ENCODE assay signal across 22 cellular contexts in the genomic region with DNA sequence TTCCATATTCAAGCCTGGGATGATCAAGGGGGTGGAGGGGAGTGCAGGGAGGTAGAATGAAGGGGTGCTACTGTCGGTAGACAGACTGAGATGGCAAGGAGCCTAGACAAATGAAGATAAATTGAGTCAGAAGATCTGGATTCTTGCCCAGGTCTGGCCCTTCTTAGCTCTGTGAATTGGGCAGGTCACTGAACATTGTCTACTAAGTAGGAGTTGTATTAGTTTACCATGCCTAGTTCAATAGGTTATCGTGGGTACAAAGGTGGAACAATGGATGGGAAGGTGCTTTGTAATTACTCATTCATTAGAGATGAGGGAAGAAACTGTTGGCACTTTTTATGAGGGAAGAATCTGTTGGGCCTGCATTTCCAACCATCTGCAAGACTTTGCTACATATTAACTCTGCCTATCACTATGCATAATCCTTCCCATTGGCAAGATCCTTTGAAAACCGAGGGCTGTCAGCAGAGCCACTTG.
DNase-seq lines count a peak whose midpoint lies in the region; ATAC-seq and TF ChIP-seq lines count a peak whose summit lies in the region.
"Had no signal": no experiment of that assay in that cellular context is flagged by ENCODE, and none has a peak within 500 bp of the region (broad histone marks: within the 10 kb centered on the region; RNA-seq: fewer than 3 reads in every experiment).

No MANE protein-coding gene starts in this region.

- no peaks in the 10 kb centered on the region for H3K4me1 Mint-ChIP-seq in activated T-cell treated with anti-CD3 and anti-CD28 coated beads, Interleukin-2, amount 50 U/mL, for 72 hours (ENCODE audit: low read depth)
- H3K4me1 Mint-ChIP-seq: activated CD4-positive, alpha-beta T cell treated with anti-CD3 and anti-CD28 coated beads for 36 hours; naive thymus-derived CD4-positive, alpha-beta T cell had no signal

- CTCF ChIA-PET in PC-3 (lab: Charles Lee): no interaction called here

- no peaks in the 10 kb centered on the region for H3K9me2 ChIP-seq in PC-3 (replicated peaks; ENCODE audit: low read length)
- H3K9me2 ChIP-seq: SK-N-SH had no signal

- no peaks in the 10 kb centered on the region for H3K9me3 ChIP-seq in PC-3 (ENCODE audit: low read length)
- H3K9me3 ChIP-seq: SK-N-SH, testis had no signal

- H3F3A ChIP-seq in PC-3 (ENCODE audit: low read length, unreplicated experiment): no peaks in the 10 kb centered on the region

- DNase-seq in Caki2 (ENCODE audit: low read depth) (peak; percentile 95), PC-3 (peak; percentile 35), mucosa of gallbladder (ENCODE audit: low spot score) (peak; percentile 82), UCSD-AML1 (lab: John Stamatoyannopoulos, UW; ENCODE audit: unreplicated experiment) (no peak)
- no peak for DNase-seq in activated effector memory CD4-positive, alpha-beta T cell treated with anti-CD3 and anti-CD28 coated beads, Interleukin-2, amount 50 U/mL, for 16 hours
- no peak for DNase-seq in activated T-cell treated with anti-CD3 and anti-CD28 coated beads, Interleukin-2, amount 50 U/mL, for 72 hours
- DNase-seq: activated CD4-positive, alpha-beta T cell treated with anti-CD3 and anti-CD28 coated beads for 36 hours; activated naive CD4-positive, alpha-beta T cell treated with Interleukin-2 at 50 U/mL for 16 hours; anterior cingulate cortex; DMS 273 treated with DMSO at 0.1 percent for 48 hours; naive thymus-derived CD4-positive, alpha-beta T cell; NCI-H1105 treated with DMSO at 0.1 percent for 48 hours; NCI-H2171; NCI-H774; SK-N-SH; spleen; T-helper 9 cell; testis had no signal

- no peak overlapping the region for H3K27ac Mint-ChIP-seq in activated T-cell treated with anti-CD3 and anti-CD28 coated beads, Interleukin-2, amount 50 U/mL, for 72 hours
- H3K27ac Mint-ChIP-seq: activated CD4-positive, alpha-beta T cell treated with anti-CD3 and anti-CD28 coated beads for 36 hours; naive thymus-derived CD4-positive, alpha-beta T cell had no signal

- intact Hi-C loops in PC-3 (cut with micrococcal nuclease): no loop called here

- no peaks in the 10 kb centered on the region for H4K20me1 ChIP-seq in PC-3 (ENCODE audit: low read length)
- H4K20me1 ChIP-seq: BLaER1 treated with 17β-estradiol and CSF1 and Interleukin-3, amounts not matched to agents 10 nM and 100 nM had no signal

- no TSS peak for BruUV-seq in PC-3 (replicated peaks; lab: Mats Ljungman, UMichigan)

- no peaks in the 10 kb centered on the region for H3K36me3 ChIP-seq in PC-3 (ENCODE audit: low read depth, low read length)
- H3K36me3 ChIP-seq: spleen had no signal

- H3K36me3 Mint-ChIP-seq in activated T-cell treated with anti-CD3 and anti-CD28 coated beads, Interleukin-2, amount 50 U/mL, for 72 hours (ENCODE audit: insufficient read depth in 2 of 2): no peaks in the 10 kb centered on the region
- H3K36me3 Mint-ChIP-seq: naive thymus-derived CD4-positive, alpha-beta T cell had no signal

- no peak for TF ChIP-seq CTCF in PC-3 (conservative IDR thresholded peaks at IDR 0.05; ENCODE audit: low read depth, low read length)

- POLR2A ChIA-PET in PC-3 (lab: Charles Lee; ENCODE audit: unreplicated experiment): interaction anchor here (0.6 kb wide), 1 partner anchor 98 kb away, joined by 3 read pairs; no protein-coding TSS in a partner anchor

- H3K27me3 Mint-ChIP-seq in activated T-cell treated with anti-CD3 and anti-CD28 coated beads, Interleukin-2, amount 50 U/mL, for 72 hours (ENCODE audit: low read depth): no peaks in the 10 kb centered on the region

- H3K4me1 ChIP-seq in PC-3 (ENCODE audit: insufficient read depth, low read length): peaks cover 28% of the 10 kb centered on the region; the same call in 1 of the 2 replicates
- H3K4me1 ChIP-seq: BLaER1 treated with 17β-estradiol and CSF1 and Interleukin-3, amounts not matched to agents 10 nM and 100 nM; spleen; testis had no signal

- no peak overlapping the region for H3K4me2 ChIP-seq in PC-3 (ENCODE audit: low read length)
- H3K4me2 ChIP-seq: BLaER1 treated with 17β-estradiol and CSF1 and Interleukin-3, amounts not matched to agents 10 nM and 100 nM; SK-N-SH had no signal

- H3K27me3 ChIP-seq in PC-3 (ENCODE audit: low read length): no peaks in the 10 kb centered on the region
- H3K27me3 ChIP-seq: BLaER1 treated with 17β-estradiol and CSF1 and Interleukin-3, amounts not matched to agents 10 nM and 100 nM; spleen; testis had no signal

- in situ Hi-C loops in Caki2 (cut with HindIII; ENCODE audit: low pct_unique_long_range_greater_than_20kb, low sequenced_read_pairs): no loop called here

- no peaks in the 10 kb centered on the region for H3K79me2 ChIP-seq in PC-3 (ENCODE audit: low read length)

- H3K4me3 Mint-ChIP-seq in activated T-cell treated with anti-CD3 and anti-CD28 coated beads, Interleukin-2, amount 50 U/mL, for 72 hours: no peak overlapping the region
- H3K4me3 Mint-ChIP-seq: activated CD4-positive, alpha-beta T cell treated with anti-CD3 and anti-CD28 coated beads for 36 hours; naive thymus-derived CD4-positive, alpha-beta T cell had no signal

- no peak overlapping the region for H3K4me3 ChIP-seq in PC-3 (ENCODE audit: low read length)
- H3K4me3 ChIP-seq: BLaER1 treated with 17β-estradiol and CSF1 and Interleukin-3, amounts not matched to agents 10 nM and 100 nM; lung; spleen; testis had no signal

- no peak for ATAC-seq in PC-3
- peak; percentile 56 for ATAC-seq in esophagus mucosa
- ATAC-seq in activated T-cell treated with anti-CD3 and anti-CD28 coated beads, Interleukin-2, amount 50 U/mL, for 72 hours (replicated peaks in 1 of 2): no peak
- no peak for ATAC-seq in GM19351 (IDR thresholded peaks at IDR 0.05; ENCODE audit: unreplicated experiment)
- ATAC-seq: activated CD4-positive, alpha-beta T cell treated with anti-CD3 and anti-CD28 coated beads for 36 hours; naive thymus-derived CD4-positive, alpha-beta T cell had no signal

- H3K27ac ChIP-seq in PC-3 (ENCODE audit: low read length): peak overlapping the region; percentile 45; the same call in 1 of the 2 replicates
- H3K27ac ChIP-seq: BLaER1 treated with 17β-estradiol and CSF1 and Interleukin-3, amounts not matched to agents 10 nM and 100 nM; spleen; testis had no signal

- no peak overlapping the region for H3K9ac ChIP-seq in PC-3 (ENCODE audit: low read length)
- H3K9ac ChIP-seq: BLaER1 treated with 17β-estradiol and CSF1 and Interleukin-3, amounts not matched to agents 10 nM and 100 nM; SK-N-SH had no signal

- no peak overlapping the region for H2AFZ ChIP-seq in PC-3 (ENCODE audit: low read length)

- no peaks in the 10 kb centered on the region for H3K9me3 Mint-ChIP-seq in activated T-cell treated with anti-CD3 and anti-CD28 coated beads, Interleukin-2, amount 50 U/mL, for 72 hours

Comparison
In these comparisons a context has a peak if more than half of its experiments do, and no peak if none do; other contexts are left out.
1. DNase-seq: peak in Caki2 (single experiment), PC-3 (single experiment) and mucosa of gallbladder (single experiment); none in activated effector memory CD4-positive, alpha-beta T cell treated with anti-CD3 and anti-CD28 coated beads, Interleukin-2, amount 50 U/mL, for 16 hours (single experiment), activated T-cell treated with anti-CD3 and anti-CD28 coated beads, Interleukin-2, amount 50 U/mL, for 72 hours (0 of 2) and UCSD-AML1 (single experiment).